23 cellular contexts compared by ENCODE assay signal in genomic region chr3:126995254-126995770, GRCh38. TPM values are rescaled to one million over a fixed set of nuclear protein-coding genes. Genes with fewer than 3 reads are reported as not detected.
DNase-seq lines count a peak whose midpoint lies in the region; ATAC-seq and TF ChIP-seq lines count a peak whose summit lies in the region.
"Had no signal": no experiment of that assay in that cellular context is flagged by ENCODE, and none has a peak within 500 bp of the region (broad histone marks: within the 10 kb centered on the region; RNA-seq: fewer than 3 reads in every experiment).

No MANE protein-coding gene starts in this region.

- intact Hi-C loops in lower lobe of right lung (cut with DNase I) = no loop called here
- intact Hi-C loops in tibial artery (cut with DNase I; ENCODE audit: low total_unique reads) = no loop called here
- intact Hi-C loops in posterior cingulate gyrus (cut with DNase I) = no loop called here

- TF ChIP-seq CTCF in C4-2B (conservative IDR thresholded peaks at IDR 0.05) (no peak), coronary artery (IDR thresholded peaks at IDR 0.05) (no peak), lower lobe of right lung (IDR thresholded peaks at IDR 0.05) (no peak), tibial artery (IDR thresholded peaks at IDR 0.05) (no peak)

- H3K4me3 ChIP-seq in coronary artery (no peak overlapping the region), lower lobe of right lung (no peak overlapping the region), tibial artery (no peak overlapping the region)
- H3K4me3 ChIP-seq: colonic mucosa, Peyer's patch, transverse colon had no signal

- peak in 1 of 2 donors; percentile 20 for ATAC-seq in lower lobe of right lung
- no peak for ATAC-seq in SK-N-SH treated with all-trans-retinoic acid at 6 μM for 48 hours

- H3K4me1 ChIP-seq in lower lobe of right lung = peaks cover 45% of the 10 kb centered on the region
- H3K4me1 ChIP-seq in tibial artery = peaks cover 11 to 95% (median 52%) of the 10 kb centered on the region in 4 donors
- H3K4me1 ChIP-seq: colonic mucosa had no signal

- H3K27ac ChIP-seq in C4-2B = peak overlapping the region; percentile 36
- H3K27ac ChIP-seq in coronary artery = peak overlapping the region; percentile 38 to 82
- H3K27ac ChIP-seq in lower lobe of right lung = peak overlapping the region; percentile 65
- peak overlapping the region; percentile 72 to 75 for H3K27ac ChIP-seq in tibial artery
- H3K27ac ChIP-seq: colonic mucosa, HL-60, Peyer's patch, transverse colon, WERI-Rb-1 had no signal

- H3K36me3 ChIP-seq in lower lobe of right lung (peaks cover 7% of the 10 kb centered on the region), tibial artery (peaks cover 2 to 25% (median 3%) of the 10 kb centered on the region in 3 donors)
- H3K36me3 ChIP-seq: colonic mucosa, transverse colon had no signal

- H3K9me3 ChIP-seq in lower lobe of right lung (no peaks in the 10 kb centered on the region), tibial artery (no peaks in the 10 kb centered on the region)
- H3K9me3 ChIP-seq: colonic mucosa, Peyer's patch, transverse colon had no signal

- H3K27me3 ChIP-seq in lower lobe of right lung (ENCODE audit: low read depth) (no peaks in the 10 kb centered on the region), tibial artery (no peaks in the 10 kb centered on the region)
- H3K27me3 ChIP-seq: colonic mucosa, Peyer's patch, transverse colon had no signal

- DNase-seq in coronary artery (ENCODE audit: low spot score) (no peak), lower lobe of right lung (no peak), tibial artery (no peak), posterior cingulate gyrus (no peak), cerebellar nuclear complex (lab: John Stamatoyannopoulos, UW) (no peak)
- no peak for DNase-seq in stimulated activated CD4-positive, alpha-beta T cell treated with anti-CD3 and anti-CD28 coated beads, Interleukin-15, amount 100 ng/mL, for 24 hours
- DNase-seq: activated CD4-positive, alpha-beta T cell treated with anti-CD3 and anti-CD28 coated beads, Interleukin-2, amount 50 U/mL, for 1 hour; activated CD8-positive, alpha-beta memory T cell treated with anti-CD3 and anti-CD28 coated beads, Interleukin-2, amount 50 U/mL, for 4 hours; CD4-positive, CD25-positive, alpha-beta regulatory T cell; colonic mucosa; GDM1; NCI-H1105 treated with DMSO at 0.1 percent for 48 hours; NCI-H2107; NCI-H510A treated with DMSO at 0.1 percent for 48 hours; NK-92 treated with Interleukin-12 subunit alpha and Interleukin-12 subunit beta, amount 100 ng/mL, for 24 hours; Peyer's patch; stimulated activated CD4-positive, alpha-beta T cell treated with anti-CD3 and anti-CD28 coated beads, Interleukin-2, amount 100 ng/mL, for 24 hours; stimulated activated naive CD4-positive, alpha-beta T cell; transverse colon; WERI-Rb-1 had no signal

TF ChIP-seq in SK-N-SH treated with all-trans-retinoic acid at 6 μM for 48 hours, 23 proteins besides CTCF, POLR2A, EP300 and RAD21:
- TF ChIP-seq CSDC2 (CRISPR knock-in tag; IDR thresholded peaks at IDR 0.05) = no peak
- TF ChIP-seq POU6F1 (CRISPR knock-in tag; IDR thresholded peaks at IDR 0.05; ENCODE audit: borderline replicate concordance, low read depth) = no peak
- TF ChIP-seq TSHZ2 (CRISPR knock-in tag; IDR thresholded peaks at IDR 0.05) = no peak
- TF ChIP-seq, protein P1, sequence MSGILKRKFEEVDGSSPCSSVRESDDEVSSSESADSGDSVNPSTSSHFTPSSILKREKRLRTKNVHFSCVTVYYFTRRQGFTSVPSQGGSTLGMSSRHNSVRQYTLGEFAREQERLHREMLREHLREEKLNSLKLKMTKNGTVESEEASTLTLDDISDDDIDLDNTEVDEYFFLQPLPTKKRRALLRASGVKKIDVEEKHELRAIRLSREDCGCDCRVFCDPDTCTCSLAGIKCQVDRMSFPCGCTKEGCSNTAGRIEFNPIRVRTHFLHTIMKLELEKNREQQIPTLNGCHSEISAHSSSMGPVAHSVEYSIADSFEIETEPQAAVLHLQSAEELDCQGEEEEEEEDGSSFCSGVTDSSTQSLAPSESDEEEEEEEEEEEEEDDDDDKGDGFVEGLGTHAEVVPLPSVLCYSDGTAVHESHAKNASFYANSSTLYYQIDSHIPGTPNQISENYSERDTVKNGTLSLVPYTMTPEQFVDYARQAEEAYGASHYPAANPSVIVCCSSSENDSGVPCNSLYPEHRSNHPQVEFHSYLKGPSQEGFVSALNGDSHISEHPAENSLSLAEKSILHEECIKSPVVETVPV (CRISPR knock-in tag; IDR thresholded peaks at IDR 0.05) = no peak
- no peak for TF ChIP-seq ARNTL (CRISPR knock-in tag; IDR thresholded peaks at IDR 0.05; ENCODE audit: borderline replicate concordance, low read depth)
- no peak for TF ChIP-seq BACH2 (CRISPR knock-in tag; IDR thresholded peaks at IDR 0.05; ENCODE audit: borderline replicate concordance)

RNA-seq across cellular contexts. Expression of gene PLXNA1, which starts 12.4 kb away (rescaled TPM):
- 48.1 TPM for total RNA-seq in lower lobe of right lung
